21 cellular contexts compared by ENCODE assay signal in the genomic region with DNA sequence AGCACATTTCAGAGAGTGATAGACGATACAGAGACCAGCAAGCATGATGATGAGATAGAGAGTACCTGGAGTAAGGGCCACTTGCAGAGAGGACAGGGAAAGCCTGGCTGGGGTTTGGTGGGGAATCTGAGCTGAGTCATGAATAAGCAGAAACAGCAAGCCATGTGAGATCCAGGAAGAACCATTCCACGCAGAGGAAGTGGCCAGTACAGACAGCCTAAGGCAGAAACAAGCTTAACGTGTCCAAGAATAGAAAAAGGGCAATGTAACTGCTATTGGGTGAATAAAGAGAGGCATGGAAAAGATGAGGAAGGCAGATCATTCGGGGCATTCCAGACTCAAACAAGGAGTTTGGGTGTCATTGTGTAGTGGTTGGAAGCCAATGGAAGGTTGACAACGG.
DNase-seq lines count a peak whose midpoint lies in the region; ATAC-seq and TF ChIP-seq lines count a peak whose summit lies in the region.
"Had no signal": no experiment of that assay in that cellular context is flagged by ENCODE, and none has a peak within 500 bp of the region (broad histone marks: within the 10 kb centered on the region; RNA-seq: fewer than 3 reads in every experiment).

No MANE protein-coding gene starts in this region.

- DNase-seq in heart right ventricle = peak in 1 of 2 donors; percentile 14
- DNase-seq in right atrium auricular region (ENCODE audit: low spot score) = no peak
- peak; percentile 80 for DNase-seq in MV-4-11 (lab: John Stamatoyannopoulos, UW)
- DNase-seq in choroid plexus epithelial cell (ENCODE audit: low read depth) = peak; percentile 3
- no peak for DNase-seq in smooth muscle cell (lab: John Stamatoyannopoulos, UW; ENCODE audit: unreplicated experiment)
- no peak for DNase-seq in MG63
- DNase-seq: activated CD4-positive, CD25-positive, alpha-beta regulatory T cell; activated CD8-positive, alpha-beta T cell treated with anti-CD3 and anti-CD28 coated beads, Interleukin-2, amount 10 ng/mL, durations not matched to agents 7 days and 5 days; activated T-cell treated with anti-CD3 and anti-CD28 coated beads, Interleukin-2, amount 50 U/mL, for 4 hours; CD8-positive, alpha-beta memory T cell; DND-41; HCEC 1CT; KBM-7; NCI-H524 treated with DMSO at 0.1 percent for 48 hours; T-helper 17 cell; thyroid gland had no signal

- ATAC-seq in heart right ventricle (peak in 5 of 8 donors; percentile 25 to 59 (median 44)), HG03354 (IDR thresholded peaks at IDR 0.05; ENCODE audit: poor library complexity, severe bottlenecking, unreplicated experiment) (no peak), HG03378 (IDR thresholded peaks at IDR 0.05; ENCODE audit: unreplicated experiment) (no peak)
- ATAC-seq: activated CD8-positive, alpha-beta T cell treated with anti-CD3 and anti-CD28 coated beads, Interleukin-2, amount 10 ng/mL, durations not matched to agents 7 days and 5 days; activated T-cell treated with anti-CD3 and anti-CD28 coated beads, Interleukin-2, amount 50 U/mL, for 4 hours; gastroesophageal sphincter; right cardiac atrium; stimulated activated memory B cell treated with anti-CD40 and anti-IgM and Interleukin-4, amounts not matched to agents 10 μg/mL and 1 μg/mL and 100 μg/mL, for 72 hours; T-helper 17 cell had no signal

- no peak overlapping the region for H2AFZ ChIP-seq in smooth muscle cell (ENCODE audit: low read depth)

- H3K9me3 ChIP-seq in heart right ventricle (no peaks in the 10 kb centered on the region), right atrium auricular region (no peaks in the 10 kb centered on the region), smooth muscle cell (replicated peaks; ENCODE audit: low read depth) (no peaks in the 10 kb centered on the region), MG63 (no peaks in the 10 kb centered on the region)
- H3K9me3 ChIP-seq: gastroesophageal sphincter, thyroid gland had no signal

- H3K36me3 ChIP-seq in heart right ventricle = no peaks in the 10 kb centered on the region
- no peaks in the 10 kb centered on the region for H3K36me3 ChIP-seq in right atrium auricular region
- H3K36me3 ChIP-seq in smooth muscle cell (ENCODE audit: low read depth) = no peaks in the 10 kb centered on the region
- no peaks in the 10 kb centered on the region for H3K36me3 ChIP-seq in MG63
- H3K36me3 ChIP-seq: gastroesophageal sphincter, thyroid gland had no signal

- H3K9ac ChIP-seq in smooth muscle cell (ENCODE audit: low read depth) = no peak overlapping the region

- TF ChIP-seq CTCF in heart right ventricle (IDR thresholded peaks at IDR 0.05) (no peak), right atrium auricular region (IDR thresholded peaks at IDR 0.05) (no peak), choroid plexus epithelial cell (conservative IDR thresholded peaks at IDR 0.05; ENCODE audit: low read depth, low read length) (no peak), smooth muscle cell (IDR thresholded peaks at IDR 0.05; ENCODE audit: borderline replicate concordance, insufficient read depth, poor library complexity, severe bottlenecking) (no peak)

- no peaks in the 10 kb centered on the region for H4K20me1 ChIP-seq in smooth muscle cell (ENCODE audit: low read depth)

- H3K4me3 ChIP-seq in heart right ventricle = no peak overlapping the region
- H3K4me3 ChIP-seq in right atrium auricular region = no peak overlapping the region
- no peak overlapping the region for H3K4me3 ChIP-seq in choroid plexus epithelial cell (ENCODE audit: low read depth, low read length)
- no peak overlapping the region for H3K4me3 ChIP-seq in smooth muscle cell
- no peak overlapping the region for H3K4me3 ChIP-seq in MG63
- H3K4me3 ChIP-seq: gastroesophageal sphincter, thyroid gland had no signal

- H3K4me1 ChIP-seq in heart right ventricle (peaks cover 0 to 3% (median 0%) of the 10 kb centered on the region in 9 donors), right atrium auricular region (no peaks in the 10 kb centered on the region), smooth muscle cell (ENCODE audit: low read depth) (peaks cover 22% of the 10 kb centered on the region)
- H3K4me1 ChIP-seq: gastroesophageal sphincter, thyroid gland had no signal

- 66 to 82% methylated on average over 5 of the region's 5 CpGs for WGBS in heart right ventricle, 2 donors
- 68% methylated on average over 5 of the region's 5 CpGs for WGBS in smooth muscle cell (ENCODE audit: low lambda C conversion rate)

- peak overlapping the region; percentile 10 for H3K4me2 ChIP-seq in smooth muscle cell

- no peak overlapping the region for H3K27ac ChIP-seq in heart right ventricle
- H3K27ac ChIP-seq in right atrium auricular region = no peak overlapping the region
- no peak overlapping the region for H3K27ac ChIP-seq in smooth muscle cell (ENCODE audit: low read depth)
- H3K27ac ChIP-seq: gastroesophageal sphincter, thyroid gland had no signal

- intact Hi-C loops in heart right ventricle (cut with DNase I) = loop anchor here in 1 of 10 donors (10.0 kb wide), 1 partner anchor 651 kb away; no protein-coding TSS in a partner anchor

- H3K79me2 ChIP-seq in smooth muscle cell (ENCODE audit: low read depth) = no peaks in the 10 kb centered on the region

- H3F3A ChIP-seq in smooth muscle cell (ENCODE audit: low read depth) = no peaks in the 10 kb centered on the region

- H3K27me3 ChIP-seq in heart right ventricle = no peaks in the 10 kb centered on the region
- H3K27me3 ChIP-seq in right atrium auricular region = no peaks in the 10 kb centered on the region
- no peaks in the 10 kb centered on the region for H3K27me3 ChIP-seq in smooth muscle cell (ENCODE audit: low read depth)
- H3K27me3 ChIP-seq in MG63 = no peaks in the 10 kb centered on the region
- H3K27me3 ChIP-seq: gastroesophageal sphincter, thyroid gland had no signal

Comparison
In these comparisons a context has a peak if more than half of its experiments do, and no peak if none do; other contexts are left out.
1. ATAC-seq: peak in heart right ventricle (5 of 8); none in HG03354 (single experiment) and HG03378 (single experiment).
2. DNase-seq: peak in MV-4-11 (single experiment) and choroid plexus epithelial cell (single experiment); none in right atrium auricular region (single experiment), smooth muscle cell (single experiment) and MG63 (single experiment).